16 cellular contexts compared by ENCODE assay signal in genomic region chr12:105945935-105946334, GRCh38.
"Had no signal": no experiment of that assay in that cellular context is flagged by ENCODE, and none has a peak within 500 bp of the region (broad histone marks: within the 10 kb centered on the region; RNA-seq: fewer than 3 reads in every experiment).

No MANE protein-coding gene starts in this region.

- H3K4me3 ChIP-seq: breast epithelium, esophagus squamous epithelium, heart left ventricle, suprapubic skin, upper lobe of right lung had no signal

- H3K4me1 ChIP-seq: upper lobe of right lung had no signal

- H3K9me3 ChIP-seq: breast epithelium, esophagus squamous epithelium, suprapubic skin, upper lobe of right lung had no signal

- H3K36me3 Mint-ChIP-seq: activated naive CD4-positive, alpha-beta T cell treated with anti-CD3 and anti-CD28 coated beads, Interleukin-2, amount 50 U/mL, for 72 hours; natural killer cell had no signal

- ATAC-seq: activated naive CD4-positive, alpha-beta T cell treated with anti-CD3 and anti-CD28 coated beads, Interleukin-2, amount 50 U/mL, for 72 hours; activated T-cell treated with anti-CD3 and anti-CD28 coated beads, Interleukin-2, amount 50 U/mL, for 4 hours; foreskin keratinocyte; natural killer cell; stimulated activated naive CD8-positive, alpha-beta T cell treated with anti-CD3 and anti-CD28 coated beads, Interleukin-15, Interleukin-2, amounts not matched to agents 100 U/mL and 50 U/mL, for 24 hours; upper lobe of right lung had no signal

- H3K4me1 Mint-ChIP-seq: natural killer cell had no signal

- H3K27ac ChIP-seq: breast epithelium, esophagus squamous epithelium, foreskin keratinocyte, suprapubic skin, upper lobe of right lung had no signal

- H3K36me3 ChIP-seq: breast epithelium, esophagus squamous epithelium, heart left ventricle, suprapubic skin, upper lobe of right lung had no signal

- FAIRE-seq: islet of Langerhans had no signal

- H3K27ac Mint-ChIP-seq: activated naive CD4-positive, alpha-beta T cell treated with anti-CD3 and anti-CD28 coated beads, Interleukin-2, amount 50 U/mL, for 72 hours; natural killer cell had no signal

- H3K27me3 ChIP-seq: breast epithelium, esophagus squamous epithelium, foreskin keratinocyte, heart left ventricle, suprapubic skin, upper lobe of right lung had no signal

- H3K4me3 Mint-ChIP-seq: activated T-cell treated with anti-CD3 and anti-CD28 coated beads, Interleukin-2, amount 50 U/mL, for 4 hours; natural killer cell had no signal

- DNase-seq: activated CD4-positive, alpha-beta T cell treated with anti-CD3 and anti-CD28 coated beads, Interleukin-2, amount 50 U/mL, for 4 hours; activated effector memory CD4-positive, alpha-beta T cell treated with anti-CD3 and anti-CD28 coated beads, Interleukin-2, amount 50 U/mL, for 16 hours; activated T-cell treated with anti-CD3 and anti-CD28 coated beads, Interleukin-2, amount 50 U/mL, for 4 hours; amniotic stem cell; esophagus squamous epithelium; foreskin keratinocyte; natural killer cell; stimulated activated CD4-positive, alpha-beta T cell treated with anti-CD3 and anti-CD28 coated beads, Interleukin-4, amount 100 ng/mL, for 1 hour; stimulated activated CD8-positive, alpha-beta memory T cell treated with anti-CD3 and anti-CD28 coated beads, Interleukin-4, amount 100 ng/mL, for 48 hours; stimulated activated naive CD8-positive, alpha-beta T cell treated with anti-CD3 and anti-CD28 coated beads, Interleukin-15, Interleukin-2, amounts not matched to agents 100 U/mL and 50 U/mL, for 24 hours; upper lobe of right lung had no signal
